In genomic region chr18:61031626-61032025, GRCh38 we compare ENCODE assay signal across 14 cellular contexts.
A peak's percentile ranks its signal among the peaks of the same experiment; 100 is the strongest.
DNase-seq lines count a peak whose midpoint lies in the region; ATAC-seq and TF ChIP-seq lines count a peak whose summit lies in the region.
"Had no signal": no experiment of that assay in that cellular context is flagged by ENCODE, and none has a peak within 500 bp of the region (broad histone marks: within the 10 kb centered on the region; RNA-seq: fewer than 3 reads in every experiment).

No MANE protein-coding gene starts in this region.

- POLR2A ChIA-PET in CD4-positive, alpha-beta memory T cell (lab: Charles Lee; ENCODE audit: partially characterized antibody) = no interaction called here

- H3K27ac Mint-ChIP-seq in CD4-positive, alpha-beta memory T cell = no peak overlapping the region
- H3K27ac Mint-ChIP-seq: CD4-positive, CD25-positive, alpha-beta regulatory T cell had no signal

- no peaks in the 10 kb centered on the region for H3K4me1 Mint-ChIP-seq in CD4-positive, alpha-beta memory T cell
- H3K4me1 Mint-ChIP-seq: CD4-positive, CD25-positive, alpha-beta regulatory T cell had no signal

- no peak for TF ChIP-seq POLR2A in vagina (IDR thresholded peaks at IDR 0.05)

- H3K9me3 ChIP-seq in CD4-positive, alpha-beta memory T cell (ENCODE audit: control insufficient read depth in 1 of 2, low read length in 2 of 2) = no peaks in the 10 kb centered on the region
- H3K9me3 ChIP-seq in vagina = no peaks in the 10 kb centered on the region
- H3K9me3 ChIP-seq: BLaER1, HAP-1 had no signal

- no peak for ATAC-seq in HG02588 (IDR thresholded peaks at IDR 0.05; ENCODE audit: unreplicated experiment)

- TF ChIP-seq CTCF in dorsolateral prefrontal cortex (IDR thresholded peaks at IDR 0.05 in 54 of 56, conservative IDR thresholded peaks at IDR 0.05 in 2 of 56; ENCODE audit: low read depth in 1 of 56, partially characterized antibody in 56 of 56) (peak in 2 of 56 donors; percentile 18 to 19), vagina (IDR thresholded peaks at IDR 0.05) (no peak)

- intact Hi-C loops in dorsolateral prefrontal cortex (cut with DNase I) (no loop called here), vagina (cut with DNase I) (no loop called here)
- intact Hi-C loops in CD4-positive, alpha-beta memory T cell (cut with micrococcal nuclease) = no loop called here

- no peaks in the 10 kb centered on the region for H3K36me3 ChIP-seq in CD4-positive, alpha-beta memory T cell (ENCODE audit: insufficient read depth, low read length)
- H3K36me3 ChIP-seq in vagina = no peaks in the 10 kb centered on the region
- H3K36me3 ChIP-seq: BLaER1, HAP-1 had no signal

- no peaks in the 10 kb centered on the region for H3K4me1 ChIP-seq in CD4-positive, alpha-beta memory T cell (ENCODE audit: insufficient read depth, low read length)
- H3K4me1 ChIP-seq in vagina = no peaks in the 10 kb centered on the region
- H3K4me1 ChIP-seq: BLaER1, HAP-1 had no signal

- H3K36me3 Mint-ChIP-seq in CD4-positive, alpha-beta memory T cell = no peaks in the 10 kb centered on the region
- H3K36me3 Mint-ChIP-seq: CD4-positive, CD25-positive, alpha-beta regulatory T cell had no signal

- CTCF ChIA-PET in CD4-positive, alpha-beta memory T cell (lab: Charles Lee; ENCODE audit: partially characterized antibody) = no interaction called here

- no peaks in the 10 kb centered on the region for H3K27me3 ChIP-seq in dorsolateral prefrontal cortex
- H3K27me3 ChIP-seq in layer of hippocampus (ENCODE audit: control insufficient read depth, insufficient read depth, low read length) = no peaks in the 10 kb centered on the region
- H3K27me3 ChIP-seq in CD4-positive, alpha-beta memory T cell (ENCODE audit: insufficient read depth, low read length) = no peaks in the 10 kb centered on the region
- no peaks in the 10 kb centered on the region for H3K27me3 ChIP-seq in vagina
- H3K27me3 ChIP-seq: BLaER1 had no signal

- H3K4me3 Mint-ChIP-seq in CD4-positive, alpha-beta memory T cell = no peak overlapping the region
- H3K4me3 Mint-ChIP-seq: CD4-positive, CD25-positive, alpha-beta regulatory T cell had no signal

- H3K27ac ChIP-seq in dorsolateral prefrontal cortex = peak overlapping the region in 54 of 59 donors; percentile 16 to 91 (median 72)
- H3K27ac ChIP-seq in layer of hippocampus (ENCODE audit: low read depth, low read length) = peak overlapping the region; percentile 80
- no peak overlapping the region for H3K27ac ChIP-seq in CD4-positive, alpha-beta memory T cell (ENCODE audit: low read depth, low read length)
- no peak overlapping the region for H3K27ac ChIP-seq in vagina
- H3K27ac ChIP-seq: 22Rv1, BLaER1 had no signal

- peaks cover 0 to 8% (median 3%) of the 10 kb centered on the region in 8 donors for H3K9me3 Mint-ChIP-seq in CD4-positive, alpha-beta memory T cell

- DNase-seq in Ammon's horn (ENCODE audit: low spot score) = peak; percentile 22
- no peak for DNase-seq in dorsolateral prefrontal cortex
- DNase-seq in putamen (ENCODE audit: low spot score) = peak; percentile 61
- no peak for DNase-seq in CD4-positive, alpha-beta memory T cell
- DNase-seq in NCI-H1105 (lab: John Stamatoyannopoulos, UW) = no peak
- DNase-seq in vagina (ENCODE audit: extremely low spot score in 2 of 2) = no peak
- DNase-seq: Calu3; CD4-positive, CD25-positive, alpha-beta regulatory T cell; DMS 273 treated with DMSO at 0.1 percent for 48 hours had no signal

- H3K4me3 ChIP-seq in dorsolateral prefrontal cortex (peak overlapping the region in 5 of 59 donors; percentile 4 to 43 (median 24)), vagina (no peak overlapping the region)
- H3K4me3 ChIP-seq in CD4-positive, alpha-beta memory T cell (ENCODE audit: low read length in 2 of 2) = no peak overlapping the region
- H3K4me3 ChIP-seq: BLaER1, HAP-1 had no signal

- H3K27me3 Mint-ChIP-seq in CD4-positive, alpha-beta memory T cell = no peaks in the 10 kb centered on the region
- H3K27me3 Mint-ChIP-seq: CD4-positive, CD25-positive, alpha-beta regulatory T cell had no signal

Comparison
In these comparisons a context has a peak if more than half of its experiments do, and no peak if none do; other contexts are left out.
1. DNase-seq: peak in Ammon's horn (single experiment) and putamen (single experiment); none in dorsolateral prefrontal cortex (0 of 10), CD4-positive, alpha-beta memory T cell (0 of 5), NCI-H1105 (single experiment) and vagina (0 of 2).
2. H3K27ac ChIP-seq: peak in dorsolateral prefrontal cortex (54 of 59) and layer of hippocampus (single experiment); none in CD4-positive, alpha-beta memory T cell (single experiment) and vagina (single experiment).